In genomic region chr17:36910513-36910912, GRCh38 we compare ENCODE assay signal across 37 cellular contexts. TPM values are rescaled to one million over a fixed set of nuclear protein-coding genes. Genes with fewer than 3 reads are reported as not detected.
"Had no signal": no experiment of that assay in that cellular context is flagged by ENCODE, and none has a peak within 500 bp of the region (broad histone marks: within the 10 kb centered on the region; RNA-seq: fewer than 3 reads in every experiment).

No MANE protein-coding gene starts in this region.

- H3K36me3 Mint-ChIP-seq: activated naive CD4-positive, alpha-beta T cell treated with anti-CD3 and anti-CD28 coated beads, Interleukin-2, amount 10 ng/mL, durations not matched to agents 7 days and 5 days; activated naive CD4-positive, alpha-beta T cell treated with anti-CD3 and anti-CD28 coated beads, Interleukin-2, amount 50 U/mL, for 72 hours; activated naive CD8-positive, alpha-beta T cell treated with anti-CD3 and anti-CD28 coated beads, Interleukin-2, amount 10 ng/mL, durations not matched to agents 7 days and 5 days; brain had no signal

- H3K27ac Mint-ChIP-seq: activated CD4-positive, alpha-beta memory T cell treated with anti-CD3 and anti-CD28 coated beads, Interleukin-2, amount 10 ng/mL, durations not matched to agents 7 days and 5 days; activated CD4-positive, alpha-beta T cell treated with anti-CD3 and anti-CD28 coated beads, Interleukin-2, amount 10 ng/mL, durations not matched to agents 7 days and 5 days; activated naive CD4-positive, alpha-beta T cell treated with anti-CD3 and anti-CD28 coated beads, Interleukin-2, amount 10 ng/mL, durations not matched to agents 7 days and 5 days; activated naive CD4-positive, alpha-beta T cell treated with anti-CD3 and anti-CD28 coated beads, Interleukin-2, amount 50 U/mL, for 72 hours; activated naive CD8-positive, alpha-beta T cell treated with anti-CD3 and anti-CD28 coated beads, Interleukin-2, amount 10 ng/mL, durations not matched to agents 7 days and 5 days; activated T-cell treated with anti-CD3 and anti-CD28 coated beads, Interleukin-2, amount 50 U/mL, for 24 hours; activated T-cell treated with anti-CD3 and anti-CD28 coated beads, Interleukin-2, amount 50 U/mL, for 72 hours; brain; T-helper 1 cell treated with Interleukin-12 subunit alpha and Interleukin-12 subunit beta and Interleukin-4 antibody, amounts not matched to agents 30 μg/mL and 1 μg/mL, for 36 hours; T-helper 2 cell treated with Interferon-gamma antibody and Interleukin-4, amounts not matched to agents 5 μg/mL and 100 μg/mL, for 36 hours had no signal

- H3K36me3 ChIP-seq: ascending aorta, breast epithelium, cardiac muscle cell, colonic mucosa, esophagus squamous epithelium, gastroesophageal sphincter, heart right ventricle had no signal

- H3K4me3 Mint-ChIP-seq: activated CD4-positive, alpha-beta memory T cell treated with anti-CD3 and anti-CD28 coated beads, Interleukin-2, amount 10 ng/mL, durations not matched to agents 7 days and 5 days; activated CD4-positive, alpha-beta T cell treated with anti-CD3 and anti-CD28 coated beads, Interleukin-2, amount 10 ng/mL, durations not matched to agents 7 days and 5 days; activated naive CD4-positive, alpha-beta T cell treated with anti-CD3 and anti-CD28 coated beads, Interleukin-2, amount 10 ng/mL, durations not matched to agents 7 days and 5 days; activated naive CD8-positive, alpha-beta T cell treated with anti-CD3 and anti-CD28 coated beads, Interleukin-2, amount 10 ng/mL, durations not matched to agents 7 days and 5 days; activated T-cell treated with anti-CD3 and anti-CD28 coated beads, Interleukin-2, amount 50 U/mL, for 24 hours; activated T-cell treated with anti-CD3 and anti-CD28 coated beads, Interleukin-2, amount 50 U/mL, for 72 hours; brain; T-helper 1 cell treated with Interleukin-12 subunit alpha and Interleukin-12 subunit beta and Interleukin-4 antibody, amounts not matched to agents 30 μg/mL and 1 μg/mL, for 36 hours; T-helper 2 cell treated with Interferon-gamma antibody and Interleukin-4, amounts not matched to agents 5 μg/mL and 100 μg/mL, for 36 hours had no signal

- ATAC-seq: activated naive CD4-positive, alpha-beta T cell treated with anti-CD3 and anti-CD28 coated beads, Interleukin-2, amount 50 U/mL, for 72 hours; activated T-cell treated with anti-CD3 and anti-CD28 coated beads, Interleukin-2, amount 50 U/mL, for 72 hours; gastroesophageal sphincter; heart right ventricle had no signal

- H3K4me1 ChIP-seq: ascending aorta, breast epithelium, colonic mucosa, esophagus squamous epithelium, gastroesophageal sphincter, heart right ventricle had no signal

- FAIRE-seq: endometrium, endothelial cell of umbilical vein had no signal

- DNase-seq: activated CD4-positive, alpha-beta memory T cell treated with anti-CD3 and anti-CD28 coated beads, Interleukin-2, amount 10 ng/mL, durations not matched to agents 7 days and 5 days; activated CD4-positive, alpha-beta T cell treated with anti-CD3 and anti-CD28 coated beads for 4 hours; activated CD4-positive, alpha-beta T cell treated with anti-CD3 and anti-CD28 coated beads, Interleukin-2, amount 10 ng/mL, durations not matched to agents 7 days and 5 days; activated CD4-positive, alpha-beta T cell treated with anti-CD3 and anti-CD28 coated beads, Interleukin-2, amount 50 U/mL, for 4 hours; activated CD4-positive, CD25-positive, alpha-beta regulatory T cell; activated CD4-positive, CD25-positive, alpha-beta regulatory T cell treated with anti-CD3 and anti-CD28 coated beads, Interleukin-2, amount 50 U/mL, for 72 hours; activated CD8-positive, alpha-beta memory T cell treated with anti-CD3 and anti-CD28 coated beads, Interleukin-2, amount 50 U/mL, for 48 hours; activated gamma-delta T cell; activated naive CD4-positive, alpha-beta T cell; activated naive CD4-positive, alpha-beta T cell treated with anti-CD3 and anti-CD28 coated beads, Interleukin-2, amount 10 ng/mL, durations not matched to agents 7 days and 5 days; activated naive CD8-positive, alpha-beta T cell treated with anti-CD3 and anti-CD28 coated beads, Interleukin-2, amount 10 ng/mL, durations not matched to agents 7 days and 5 days; activated T-cell treated with anti-CD3 and anti-CD28 coated beads for 4 hours; activated T-cell treated with anti-CD3 and anti-CD28 coated beads, Interleukin-2, amount 50 U/mL, for 24 hours; activated T-cell treated with anti-CD3 and anti-CD28 coated beads, Interleukin-2, amount 50 U/mL, for 72 hours; central memory CD4-positive, alpha-beta T cell; cerebellar nuclear complex; colonic mucosa; effector CD8-positive, alpha-beta T cell; esophagus squamous epithelium; foreskin melanocyte; heart right ventricle; T1000 had no signal

- H3K9me3 Mint-ChIP-seq: activated CD4-positive, alpha-beta memory T cell treated with anti-CD3 and anti-CD28 coated beads, Interleukin-2, amount 10 ng/mL, durations not matched to agents 7 days and 5 days; activated CD4-positive, alpha-beta T cell treated with anti-CD3 and anti-CD28 coated beads, Interleukin-2, amount 10 ng/mL, durations not matched to agents 7 days and 5 days; activated naive CD4-positive, alpha-beta T cell treated with anti-CD3 and anti-CD28 coated beads, Interleukin-2, amount 10 ng/mL, durations not matched to agents 7 days and 5 days; activated naive CD4-positive, alpha-beta T cell treated with anti-CD3 and anti-CD28 coated beads, Interleukin-2, amount 50 U/mL, for 72 hours; activated naive CD8-positive, alpha-beta T cell treated with anti-CD3 and anti-CD28 coated beads, Interleukin-2, amount 10 ng/mL, durations not matched to agents 7 days and 5 days; activated T-cell treated with anti-CD3 and anti-CD28 coated beads, Interleukin-2, amount 50 U/mL, for 24 hours; activated T-cell treated with anti-CD3 and anti-CD28 coated beads, Interleukin-2, amount 50 U/mL, for 72 hours; T-helper 1 cell treated with Interleukin-12 subunit alpha and Interleukin-12 subunit beta and Interleukin-4 antibody, amounts not matched to agents 30 μg/mL and 1 μg/mL, for 36 hours; T-helper 2 cell treated with Interferon-gamma antibody and Interleukin-4, amounts not matched to agents 5 μg/mL and 100 μg/mL, for 36 hours had no signal

- H3K9me3 ChIP-seq: ascending aorta, breast epithelium, colonic mucosa, esophagus squamous epithelium, gastroesophageal sphincter, heart right ventricle had no signal

- H3K27me3 ChIP-seq: ascending aorta, cardiac muscle cell, colonic mucosa had no signal

- H3K4me1 Mint-ChIP-seq: activated CD4-positive, alpha-beta memory T cell treated with anti-CD3 and anti-CD28 coated beads, Interleukin-2, amount 10 ng/mL, durations not matched to agents 7 days and 5 days; activated CD4-positive, alpha-beta T cell treated with anti-CD3 and anti-CD28 coated beads, Interleukin-2, amount 10 ng/mL, durations not matched to agents 7 days and 5 days; activated naive CD4-positive, alpha-beta T cell treated with anti-CD3 and anti-CD28 coated beads, Interleukin-2, amount 10 ng/mL, durations not matched to agents 7 days and 5 days; activated naive CD8-positive, alpha-beta T cell treated with anti-CD3 and anti-CD28 coated beads, Interleukin-2, amount 10 ng/mL, durations not matched to agents 7 days and 5 days; brain had no signal

- H3K27ac ChIP-seq: ascending aorta, breast epithelium, cardiac muscle cell, colonic mucosa, epithelial cell of prostate, esophagus squamous epithelium, gastroesophageal sphincter, heart right ventricle had no signal

- H3K4me3 ChIP-seq: ascending aorta, breast epithelium, cardiac muscle cell, colonic mucosa, esophagus squamous epithelium, gastroesophageal sphincter, heart right ventricle had no signal

RNA-seq across cellular contexts. Expression of gene LHX1, which starts 26.8 kb away (rescaled TPM):
- total RNA-seq: activated CD4-positive, alpha-beta T cell treated with anti-CD3 and anti-CD28 coated beads, Interleukin-2, amount 10 ng/mL, durations not matched to agents 7 days and 5 days; activated naive CD4-positive, alpha-beta T cell treated with anti-CD3 and anti-CD28 coated beads, Interleukin-2, amount 50 U/mL, for 72 hours; activated naive CD8-positive, alpha-beta T cell treated with anti-CD3 and anti-CD28 coated beads, Interleukin-2, amount 10 ng/mL, durations not matched to agents 7 days and 5 days; ascending aorta; breast epithelium; colonic mucosa; dermis microvascular lymphatic vessel endothelial cell; endothelial cell of umbilical vein; esophagus squamous epithelium; fibroblast of lung; fibroblast of villous mesenchyme; gastroesophageal sphincter had no signal
- polyA plus RNA-seq: endothelial cell of umbilical vein, esophagus, fibroblast of lung, heart right ventricle had no signal
